20 cellular contexts compared by ENCODE assay signal in the genomic region with DNA sequence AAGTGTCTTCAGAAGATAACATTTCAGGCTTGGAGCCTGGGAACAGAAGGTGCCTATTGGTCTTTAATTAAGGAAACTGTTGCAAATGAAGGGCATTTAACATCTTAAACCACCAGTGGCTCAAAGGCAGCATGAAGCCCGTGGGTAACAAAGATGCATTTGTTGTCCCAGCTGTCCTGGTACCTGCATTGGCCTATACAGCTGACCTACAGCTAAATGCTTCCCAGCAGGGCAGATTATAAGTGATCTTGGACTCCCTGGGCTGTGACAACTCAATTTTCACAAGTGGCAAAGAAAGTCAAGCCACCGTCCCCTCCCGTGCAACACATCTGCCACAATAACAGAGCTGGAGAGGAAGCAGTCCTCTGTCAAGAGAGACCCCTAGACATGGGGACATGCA. TPM values are rescaled to one million over a fixed set of nuclear protein-coding genes. Genes with fewer than 3 reads are reported as not detected.
DNase-seq lines count a peak whose midpoint lies in the region; ATAC-seq and TF ChIP-seq lines count a peak whose summit lies in the region.
"Had no signal": no experiment of that assay in that cellular context is flagged by ENCODE, and none has a peak within 500 bp of the region (broad histone marks: within the 10 kb centered on the region; RNA-seq: fewer than 3 reads in every experiment).

No MANE protein-coding gene starts in this region.

- H3K27ac Mint-ChIP-seq in activated naive CD8-positive, alpha-beta T cell treated with anti-CD3 and anti-CD28 coated beads, Interleukin-2, amount 10 ng/mL, durations not matched to agents 7 days and 5 days: no peak overlapping the region
- H3K27ac Mint-ChIP-seq in activated naive CD8-positive, alpha-beta T cell treated with anti-CD3 and anti-CD28 coated beads, Interleukin-2, amount 50 U/mL, for 24 hours: no peak overlapping the region
- H3K27ac Mint-ChIP-seq: CD14-positive monocyte, HFFc6 had no signal

- TF ChIP-seq CTCF in mucosa of descending colon (IDR thresholded peaks at IDR 0.05): no peak

- H3K9me3 ChIP-seq in iPS DF 6.9 (ENCODE audit: control insufficient read depth, insufficient read depth, low read length): no peaks in the 10 kb centered on the region
- H3K9me3 ChIP-seq in mucosa of descending colon: no peaks in the 10 kb centered on the region

- H3K36me3 Mint-ChIP-seq in activated naive CD8-positive, alpha-beta T cell treated with anti-CD3 and anti-CD28 coated beads, Interleukin-2, amount 10 ng/mL, durations not matched to agents 7 days and 5 days: no peaks in the 10 kb centered on the region
- H3K36me3 Mint-ChIP-seq in activated naive CD8-positive, alpha-beta T cell treated with anti-CD3 and anti-CD28 coated beads, Interleukin-2, amount 50 U/mL, for 24 hours (ENCODE audit: low read depth): no peaks in the 10 kb centered on the region
- H3K36me3 Mint-ChIP-seq: CD14-positive monocyte had no signal

- no peak overlapping the region for H3K27ac ChIP-seq in iPS DF 6.9 (ENCODE audit: low read length)
- H3K27ac ChIP-seq: GM23248, KMS-11 had no signal

- peak overlapping the region; percentile 43 for H3K4me3 Mint-ChIP-seq in activated naive CD8-positive, alpha-beta T cell treated with anti-CD3 and anti-CD28 coated beads, Interleukin-2, amount 10 ng/mL, durations not matched to agents 7 days and 5 days
- H3K4me3 Mint-ChIP-seq in activated naive CD8-positive, alpha-beta T cell treated with anti-CD3 and anti-CD28 coated beads, Interleukin-2, amount 50 U/mL, for 24 hours: no peak overlapping the region
- H3K4me3 Mint-ChIP-seq: CD14-positive monocyte, HFFc6 had no signal

- WGBS in iPS DF 6.9 (ENCODE audit: insufficient coverage, insufficient read length): no CpG with 5 or more reads among the region's 3 CpGs

- intact Hi-C loops in mucosa of descending colon (cut with DNase I, micrococcal nuclease): no loop called here

- H3K27me3 ChIP-seq in iPS DF 6.9 (ENCODE audit: control insufficient read depth, insufficient read depth, low read length): no peaks in the 10 kb centered on the region

- H3K4me1 Mint-ChIP-seq in activated naive CD8-positive, alpha-beta T cell treated with anti-CD3 and anti-CD28 coated beads, Interleukin-2, amount 10 ng/mL, durations not matched to agents 7 days and 5 days: peaks cover 24% of the 10 kb centered on the region
- peaks cover 16% of the 10 kb centered on the region for H3K4me1 Mint-ChIP-seq in activated naive CD8-positive, alpha-beta T cell treated with anti-CD3 and anti-CD28 coated beads, Interleukin-2, amount 50 U/mL, for 24 hours
- H3K4me1 Mint-ChIP-seq: CD14-positive monocyte had no signal

- POLR2A ChIA-PET in activated naive CD8-positive, alpha-beta T cell treated with anti-CD3 and anti-CD28 coated beads, Interleukin-2, amount 10 ng/mL, durations not matched to agents 7 days and 5 days (lab: Charles Lee): interaction anchor here (0.9 to 1.5 kb wide), 2 partner anchors 15 to 617 kb away, joined by 4 to 10 read pairs; a partner anchor contains a TSS

- no peaks in the 10 kb centered on the region for H3K36me3 ChIP-seq in iPS DF 6.9 (ENCODE audit: control insufficient read depth, insufficient read depth, low read length)
- H3K36me3 ChIP-seq in mucosa of descending colon (ENCODE audit: low read depth): no peaks in the 10 kb centered on the region

- peaks cover 4% of the 10 kb centered on the region for H3K4me1 ChIP-seq in iPS DF 6.9 (ENCODE audit: control insufficient read depth, insufficient read depth, low read length)
- no peaks in the 10 kb centered on the region for H3K4me1 ChIP-seq in mucosa of descending colon (ENCODE audit: low read depth)

- no peak for DNase-seq in activated naive CD8-positive, alpha-beta T cell treated with anti-CD3 and anti-CD28 coated beads, Interleukin-2, amount 10 ng/mL, durations not matched to agents 7 days and 5 days
- no peak for DNase-seq in activated naive CD8-positive, alpha-beta T cell treated with anti-CD3 and anti-CD28 coated beads, Interleukin-2, amount 50 U/mL, for 24 hours
- DNase-seq in NCI-H69 (lab: John Stamatoyannopoulos, UW): peak; percentile 94
- peak; percentile 41 for DNase-seq in iPS DF 6.9 (ENCODE audit: low read depth, low spot score)
- DNase-seq in retina: peak; percentile 19
- DNase-seq in mucosa of descending colon: no peak
- DNase-seq in stimulated activated CD4-positive, alpha-beta T cell treated with anti-CD3 and anti-CD28 coated beads, Interleukin-2, amount 100 ng/mL, for 48 hours: no peak
- DNase-seq in islet precursor cell: no peak
- DNase-seq: GM23248, HFFc6, NCI-H1436, NCI-H345 had no signal

- H3K4me3 ChIP-seq in iPS DF 6.9 (ENCODE audit: low read length) (no peak overlapping the region), mucosa of descending colon (no peak overlapping the region)
- H3K4me3 ChIP-seq: GM12878, GM23248 had no signal

- ATAC-seq in activated naive CD8-positive, alpha-beta T cell treated with anti-CD3 and anti-CD28 coated beads, Interleukin-2, amount 10 ng/mL, durations not matched to agents 7 days and 5 days (ENCODE audit: low read depth): no peak
- ATAC-seq in activated naive CD8-positive, alpha-beta T cell treated with anti-CD3 and anti-CD28 coated beads, Interleukin-2, amount 50 U/mL, for 24 hours: no peak
- ATAC-seq in mucosa of descending colon: no peak
- ATAC-seq: GM12878, HepG2, Panc1, Right ventricle myocardium inferior, SK-N-SH treated with all-trans-retinoic acid at 6 μM for 48 hours had no signal

- H3K27me3 Mint-ChIP-seq in activated naive CD8-positive, alpha-beta T cell treated with anti-CD3 and anti-CD28 coated beads, Interleukin-2, amount 10 ng/mL, durations not matched to agents 7 days and 5 days: peaks cover 39% of the 10 kb centered on the region
- peaks cover 19% of the 10 kb centered on the region for H3K27me3 Mint-ChIP-seq in activated naive CD8-positive, alpha-beta T cell treated with anti-CD3 and anti-CD28 coated beads, Interleukin-2, amount 50 U/mL, for 24 hours

- H3K9me3 Mint-ChIP-seq in activated naive CD8-positive, alpha-beta T cell treated with anti-CD3 and anti-CD28 coated beads, Interleukin-2, amount 10 ng/mL, durations not matched to agents 7 days and 5 days: no peaks in the 10 kb centered on the region
- H3K9me3 Mint-ChIP-seq in activated naive CD8-positive, alpha-beta T cell treated with anti-CD3 and anti-CD28 coated beads, Interleukin-2, amount 50 U/mL, for 24 hours: no peaks in the 10 kb centered on the region

RNA-seq across cellular contexts. Expression of a gene that starts 31.6 kb away (rescaled TPM):
- total RNA-seq in activated naive CD8-positive, alpha-beta T cell treated with anti-CD3 and anti-CD28 coated beads, Interleukin-2, amount 10 ng/mL, durations not matched to agents 7 days and 5 days: under 1 TPM; 0.17 to 0.39 TPM
- total RNA-seq in mucosa of descending colon: 10 to 100 TPM; 34.3 to 80.4 (median 51.1) TPM
- total RNA-seq: G401, GM12878, GM23248, HepG2, HFFc6, Right ventricle myocardium inferior had no signal

Comparison
In these comparisons a context has a peak if more than half of its experiments do, and no peak if none do; other contexts are left out.
1. DNase-seq: peak in NCI-H69 (single experiment), iPS DF 6.9 (single experiment) and retina (single experiment); none in activated naive CD8-positive, alpha-beta T cell treated with anti-CD3 and anti-CD28 coated beads, Interleukin-2, amount 10 ng/mL, durations not matched to agents 7 days and 5 days (single experiment), activated naive CD8-positive, alpha-beta T cell treated with anti-CD3 and anti-CD28 coated beads, Interleukin-2, amount 50 U/mL, for 24 hours (single experiment), mucosa of descending colon (0 of 3), stimulated activated CD4-positive, alpha-beta T cell treated with anti-CD3 and anti-CD28 coated beads, Interleukin-2, amount 100 ng/mL, for 48 hours (0 of 2) and islet precursor cell (single experiment).
2. RNA of a gene that starts 31.6 kb away (total RNA-seq): 34.3 to 80.4 TPM in mucosa of descending colon; 0.17 to 0.39 TPM in activated naive CD8-positive, alpha-beta T cell treated with anti-CD3 and anti-CD28 coated beads, Interleukin-2, amount 10 ng/mL, durations not matched to agents 7 days and 5 days; every median in the first group is over 10 times any median in the second.